Comparison of ENCODE assay signal across 8 cellular contexts in the genomic region with DNA sequence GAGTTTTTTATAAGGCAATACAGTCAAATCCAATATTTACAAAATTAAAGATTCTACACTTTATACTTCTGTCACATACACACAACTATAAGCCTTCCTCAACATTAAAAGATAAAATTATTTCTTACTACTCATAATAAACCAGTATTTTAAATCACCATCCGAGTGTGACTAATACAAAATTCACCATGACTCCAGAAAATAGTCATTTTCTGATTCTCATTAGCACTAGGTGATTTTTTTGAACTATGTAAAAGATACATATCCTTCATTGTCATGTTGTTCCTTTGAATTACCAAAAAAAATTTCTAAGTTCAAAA. TPM values are rescaled to one million over a fixed set of nuclear protein-coding genes. Genes with fewer than 3 reads are reported as not detected.
DNase-seq lines count a peak whose midpoint lies in the region; ATAC-seq and TF ChIP-seq lines count a peak whose summit lies in the region.

No MANE protein-coding gene starts in this region.

- no peaks in the 10 kb centered on the region for H3K9me3 ChIP-seq in suprapubic skin

- 61% methylated on average over 1 of the region's 1 CpG for WGBS in suprapubic skin

- no peak for ATAC-seq in activated T-cell treated with anti-CD3 and anti-CD28 coated beads, Interleukin-2, amount 50 U/mL, for 4 hours
- no peak for ATAC-seq in GM21529 (IDR thresholded peaks at IDR 0.05; ENCODE audit: unreplicated experiment)

- H3K4me3 ChIP-seq in suprapubic skin, result peak overlapping the region; percentile 37

- peaks cover 21% of the 10 kb centered on the region for H3K4me1 Mint-ChIP-seq in activated T-cell treated with anti-CD3 and anti-CD28 coated beads, Interleukin-2, amount 50 U/mL, for 24 hours (ENCODE audit: low read depth)
- peaks cover 14% of the 10 kb centered on the region for H3K4me1 Mint-ChIP-seq in activated T-cell treated with anti-CD3 and anti-CD28 coated beads, Interleukin-2, amount 50 U/mL, for 4 hours (ENCODE audit: low read depth)
- peaks cover 27% of the 10 kb centered on the region for H3K4me1 Mint-ChIP-seq in activated CD4-positive, alpha-beta memory T cell treated with anti-CD3 and anti-CD28 coated beads, Interleukin-2, amount 10 ng/mL, durations not matched to agents 7 days and 5 days
- peaks cover 5% of the 10 kb centered on the region for H3K4me1 Mint-ChIP-seq in glutamatergic neuron (ENCODE audit: low read depth, unreplicated experiment)

- H3K27me3 Mint-ChIP-seq in activated T-cell treated with anti-CD3 and anti-CD28 coated beads, Interleukin-2, amount 50 U/mL, for 24 hours, result no peaks in the 10 kb centered on the region
- H3K27me3 Mint-ChIP-seq in activated T-cell treated with anti-CD3 and anti-CD28 coated beads, Interleukin-2, amount 50 U/mL, for 4 hours (ENCODE audit: low read depth), result no peaks in the 10 kb centered on the region
- H3K27me3 Mint-ChIP-seq in activated CD4-positive, alpha-beta memory T cell treated with anti-CD3 and anti-CD28 coated beads, Interleukin-2, amount 10 ng/mL, durations not matched to agents 7 days and 5 days, result no peaks in the 10 kb centered on the region
- H3K27me3 Mint-ChIP-seq in glutamatergic neuron (ENCODE audit: unreplicated experiment), result no peaks in the 10 kb centered on the region

- TF ChIP-seq EP300 in suprapubic skin (IDR thresholded peaks at IDR 0.05), result no peak

- peak overlapping the region; percentile 79 for H3K4me3 Mint-ChIP-seq in activated T-cell treated with anti-CD3 and anti-CD28 coated beads, Interleukin-2, amount 50 U/mL, for 24 hours
- H3K4me3 Mint-ChIP-seq in activated T-cell treated with anti-CD3 and anti-CD28 coated beads, Interleukin-2, amount 50 U/mL, for 4 hours, result no peak overlapping the region
- peak overlapping the region; percentile 88 for H3K4me3 Mint-ChIP-seq in activated CD4-positive, alpha-beta memory T cell treated with anti-CD3 and anti-CD28 coated beads, Interleukin-2, amount 10 ng/mL, durations not matched to agents 7 days and 5 days
- peak overlapping the region; percentile 34 for H3K4me3 Mint-ChIP-seq in glutamatergic neuron (ENCODE audit: unreplicated experiment)

- H3K36me3 ChIP-seq in suprapubic skin, result no peaks in the 10 kb centered on the region

- H3K27ac ChIP-seq in suprapubic skin, result peak overlapping the region; percentile 41

- no peaks in the 10 kb centered on the region for H3K9me3 Mint-ChIP-seq in activated T-cell treated with anti-CD3 and anti-CD28 coated beads, Interleukin-2, amount 50 U/mL, for 24 hours
- H3K9me3 Mint-ChIP-seq in activated T-cell treated with anti-CD3 and anti-CD28 coated beads, Interleukin-2, amount 50 U/mL, for 4 hours, result no peaks in the 10 kb centered on the region
- no peaks in the 10 kb centered on the region for H3K9me3 Mint-ChIP-seq in activated CD4-positive, alpha-beta memory T cell treated with anti-CD3 and anti-CD28 coated beads, Interleukin-2, amount 10 ng/mL, durations not matched to agents 7 days and 5 days
- peaks cover 3% of the 10 kb centered on the region for H3K9me3 Mint-ChIP-seq in glutamatergic neuron (ENCODE audit: unreplicated experiment)

- TF ChIP-seq CTCF in glutamatergic neuron (IDR thresholded peaks at IDR 0.05; ENCODE audit: partially characterized antibody, unreplicated experiment), result no peak
- TF ChIP-seq CTCF in suprapubic skin (IDR thresholded peaks at IDR 0.05), result no peak

- H3K4me1 ChIP-seq in suprapubic skin, result peaks cover 9% of the 10 kb centered on the region

- CTCF ChIA-PET in activated CD4-positive, alpha-beta memory T cell treated with anti-CD3 and anti-CD28 coated beads, Interleukin-2, amount 10 ng/mL, durations not matched to agents 7 days and 5 days (lab: Charles Lee), result interaction anchor here (0.7 kb wide), 2 partner anchors 8 to 628 kb away, joined by 3 read pairs; no protein-coding TSS in a partner anchor

- DNase-seq in activated T-cell treated with anti-CD3 and anti-CD28 coated beads, Interleukin-2, amount 50 U/mL, for 24 hours, result no peak
- no peak for DNase-seq in activated T-cell treated with anti-CD3 and anti-CD28 coated beads, Interleukin-2, amount 50 U/mL, for 4 hours
- DNase-seq in activated CD4-positive, alpha-beta memory T cell treated with anti-CD3 and anti-CD28 coated beads, Interleukin-2, amount 10 ng/mL, durations not matched to agents 7 days and 5 days, result no peak
- DNase-seq in glutamatergic neuron (no peak), suprapubic skin (ENCODE audit: low spot score in 2 of 2) (no peak), dedifferentiated amniotic fluid mesenchymal stem cell (ENCODE audit: extremely low spot score) (no peak), cerebellum (ENCODE audit: low spot score) (no peak)

- POLR2A ChIA-PET in activated CD4-positive, alpha-beta memory T cell treated with anti-CD3 and anti-CD28 coated beads, Interleukin-2, amount 10 ng/mL, durations not matched to agents 7 days and 5 days (lab: Charles Lee), result interaction anchor here (1.0 to 1.5 kb wide), 4 partner anchors 8 to 1057 kb away, joined by 3 to 4 read pairs (median 3); no protein-coding TSS in a partner anchor

- no peaks in the 10 kb centered on the region for H3K27me3 ChIP-seq in suprapubic skin

- no peak for TF ChIP-seq POLR2A in suprapubic skin (IDR thresholded peaks at IDR 0.05)

- H3K27ac Mint-ChIP-seq in activated T-cell treated with anti-CD3 and anti-CD28 coated beads, Interleukin-2, amount 50 U/mL, for 24 hours, result peak overlapping the region; percentile 95
- H3K27ac Mint-ChIP-seq in activated CD4-positive, alpha-beta memory T cell treated with anti-CD3 and anti-CD28 coated beads, Interleukin-2, amount 10 ng/mL, durations not matched to agents 7 days and 5 days, result peak overlapping the region; percentile 92
- no peak overlapping the region for H3K27ac Mint-ChIP-seq in glutamatergic neuron (ENCODE audit: unreplicated experiment)

- no peaks in the 10 kb centered on the region for H3K36me3 Mint-ChIP-seq in activated T-cell treated with anti-CD3 and anti-CD28 coated beads, Interleukin-2, amount 50 U/mL, for 24 hours (ENCODE audit: low read depth)
- H3K36me3 Mint-ChIP-seq in activated T-cell treated with anti-CD3 and anti-CD28 coated beads, Interleukin-2, amount 50 U/mL, for 4 hours (ENCODE audit: insufficient read depth), result no peaks in the 10 kb centered on the region
- H3K36me3 Mint-ChIP-seq in activated CD4-positive, alpha-beta memory T cell treated with anti-CD3 and anti-CD28 coated beads, Interleukin-2, amount 10 ng/mL, durations not matched to agents 7 days and 5 days (ENCODE audit: low read depth), result no peaks in the 10 kb centered on the region
- H3K36me3 Mint-ChIP-seq in glutamatergic neuron (ENCODE audit: unreplicated experiment), result no peaks in the 10 kb centered on the region

RNA-seq across cellular contexts. Expression of gene SLC7A11, which starts 0.6 kb away (rescaled TPM):
- 1 to 10 TPM in 2 of 3 donors, under 1 TPM in 1; 0.63 to 1.2 (median 1.0) TPM for total RNA-seq in activated T-cell treated with anti-CD3 and anti-CD28 coated beads, Interleukin-2, amount 50 U/mL, for 4 hours
- 1 to 10 TPM; 7.0 to 7.1 TPM for total RNA-seq in activated CD4-positive, alpha-beta memory T cell treated with anti-CD3 and anti-CD28 coated beads, Interleukin-2, amount 10 ng/mL, durations not matched to agents 7 days and 5 days
- 10.4 TPM for total RNA-seq in glutamatergic neuron (ENCODE audit: unreplicated experiment)
- total RNA-seq in suprapubic skin, result 1 to 10 TPM in 2 of 4 donors, under 1 TPM in 2; 0.48 to 2.1 (median 1.2) TPM
- 30.0 TPM for total RNA-seq in cerebellum
